29 cellular contexts compared by ENCODE assay signal in the genomic region with DNA sequence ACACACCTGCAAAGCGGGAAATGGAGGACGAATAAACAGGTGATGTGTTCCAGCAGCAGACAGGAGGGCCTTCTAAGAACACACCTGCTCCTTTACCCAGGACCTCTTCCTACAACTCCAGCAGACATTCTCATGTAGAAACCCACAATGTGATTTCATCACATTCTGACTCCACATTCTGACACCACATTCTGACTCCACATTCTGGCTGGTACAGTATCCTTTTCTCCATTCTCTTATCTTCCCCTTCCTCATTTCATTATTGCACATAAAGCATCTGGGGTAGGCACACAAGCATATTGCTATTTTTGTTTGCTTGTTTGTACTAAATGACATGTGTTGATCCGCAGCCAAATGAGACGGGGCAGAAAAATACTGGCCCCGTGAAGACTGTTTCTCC. TPM values are rescaled to one million over a fixed set of nuclear protein-coding genes. Genes with fewer than 3 reads are reported as not detected.
DNase-seq lines count a peak whose midpoint lies in the region; ATAC-seq and TF ChIP-seq lines count a peak whose summit lies in the region.
"Had no signal": no experiment of that assay in that cellular context is flagged by ENCODE, and none has a peak within 500 bp of the region (broad histone marks: within the 10 kb centered on the region; RNA-seq: fewer than 3 reads in every experiment).

No MANE protein-coding gene starts in this region.

- no peak overlapping the region for H3K27ac Mint-ChIP-seq in naive thymus-derived CD4-positive, alpha-beta T cell
- H3K27ac Mint-ChIP-seq: CD4-positive, alpha-beta memory T cell had no signal

- no peak for TF ChIP-seq RAD21 in IMR-90 (IDR thresholded peaks at IDR 0.05; ENCODE audit: low read length)

- no peak overlapping the region for H2BK20ac ChIP-seq in IMR-90 (ENCODE audit: low read depth, low read length)

- CTCF ChIA-PET in IMR-90 (lab: Yijun Ruan, JAX): no interaction called here
- CTCF ChIA-PET in naive thymus-derived CD4-positive, alpha-beta T cell (lab: Charles Lee): no interaction called here

- no peak overlapping the region for H3K23ac ChIP-seq in IMR-90 (ENCODE audit: low read depth, low read length)

- in situ Hi-C loops in IMR-90 (cut with MboI; ENCODE audit: low sequenced_read_pairs): no loop called here

- no peak overlapping the region for H3K27ac ChIP-seq in IMR-90 (ENCODE audit: insufficient read depth, low read length)
- no peak overlapping the region for H3K27ac ChIP-seq in naive thymus-derived CD4-positive, alpha-beta T cell (ENCODE audit: low read depth, low read length)
- H3K27ac ChIP-seq: GM23248, RWPE1, SK-N-MC had no signal

- H3K9me3 Mint-ChIP-seq in naive thymus-derived CD4-positive, alpha-beta T cell: peaks cover 2 to 23% (median 9%) of the 10 kb centered on the region in 11 donors

- dilution Hi-C loops in IMR-90 (cut with HindIII; ENCODE audit: low sequenced_read_pairs, unreplicated experiment): no loop called here

- H4K91ac ChIP-seq in IMR-90 (ENCODE audit: insufficient read depth, low read depth, low read length): no peak overlapping the region

- H2BK120ac ChIP-seq in IMR-90 (ENCODE audit: low read depth, low read length): no peak overlapping the region

- H2BK5ac ChIP-seq in IMR-90 (ENCODE audit: low read depth, low read length, poor library complexity, severe bottlenecking): no peak overlapping the region

- BruUV-seq in IMR-90 (replicated peaks; lab: Mats Ljungman, UMichigan): no TSS peak

- intact Hi-C loops in IMR-90 (cut with micrococcal nuclease): no loop called here
- intact Hi-C loops in naive thymus-derived CD4-positive, alpha-beta T cell (cut with micrococcal nuclease): loop anchor here in 1 of 2 donors (10.0 kb wide), 1 partner anchor 71 kb away; a partner anchor contains a TSS

- H3K4me1 ChIP-seq in IMR-90 (ENCODE audit: control insufficient read depth, insufficient read depth, low read length): no peaks in the 10 kb centered on the region
- no peaks in the 10 kb centered on the region for H3K4me1 ChIP-seq in naive thymus-derived CD4-positive, alpha-beta T cell (ENCODE audit: control insufficient read depth in 2 of 2, insufficient read depth in 2 of 2, low read length in 2 of 2)

- H3K9me1 ChIP-seq in IMR-90 (ENCODE audit: insufficient read depth, low read length): no peaks in the 10 kb centered on the region; the same call in 1 of the 2 replicates

- H3K4me1 Mint-ChIP-seq in naive thymus-derived CD4-positive, alpha-beta T cell: peaks cover 0 to 10% (median 2%) of the 10 kb centered on the region in 7 donors

- H4K20me1 ChIP-seq in IMR-90 (ENCODE audit: insufficient read depth, low read length): no peaks in the 10 kb centered on the region

- no peak for TF ChIP-seq POLR2A in IMR-90 (IDR thresholded peaks at IDR 0.05; ENCODE audit: low read depth, low read length)

- no peaks in the 10 kb centered on the region for H3K36me3 ChIP-seq in IMR-90 (ENCODE audit: control insufficient read depth, insufficient read depth, low read length)
- H3K36me3 ChIP-seq in naive thymus-derived CD4-positive, alpha-beta T cell (ENCODE audit: control insufficient read depth in 2 of 3, insufficient read depth in 3 of 3, low read length in 3 of 3): no peaks in the 10 kb centered on the region

- H3K4ac ChIP-seq in IMR-90 (ENCODE audit: low read depth, low read length): no peak overlapping the region

- no peaks in the 10 kb centered on the region for H3K27me3 ChIP-seq in IMR-90 (ENCODE audit: control insufficient read depth, insufficient read depth, low read length)
- no peaks in the 10 kb centered on the region for H3K27me3 ChIP-seq in naive thymus-derived CD4-positive, alpha-beta T cell (ENCODE audit: control insufficient read depth in 2 of 2, insufficient read depth in 2 of 2, low read length in 2 of 2)

- ATAC-seq in IMR-90 (ENCODE audit: low read depth): no peak
- no peak for ATAC-seq in naive thymus-derived CD4-positive, alpha-beta T cell
- no peak for ATAC-seq in GM19467 (IDR thresholded peaks at IDR 0.05; ENCODE audit: unreplicated experiment)
- ATAC-seq: Panc1 had no signal

- peaks cover 0 to 8% (median 0%) of the 10 kb centered on the region in 5 donors for H3K27me3 Mint-ChIP-seq in naive thymus-derived CD4-positive, alpha-beta T cell

- H2AK5ac ChIP-seq in IMR-90 (ENCODE audit: low read depth, low read length): no peak overlapping the region

- POLR2A ChIA-PET in IMR-90 (lab: Charles Lee; ENCODE audit: unreplicated experiment): no interaction called here
- POLR2A ChIA-PET in naive thymus-derived CD4-positive, alpha-beta T cell (lab: Charles Lee): no interaction called here

- no peaks in the 10 kb centered on the region for H3K9me3 ChIP-seq in IMR-90 (ENCODE audit: control insufficient read depth, insufficient read depth, low read length)
- H3K9me3 ChIP-seq in naive thymus-derived CD4-positive, alpha-beta T cell (ENCODE audit: control insufficient read depth in 2 of 3, low read length in 3 of 3): peaks cover 0 to 6% (median 0%) of the 10 kb centered on the region in 3 experiments

- H3K4me3 Mint-ChIP-seq in naive thymus-derived CD4-positive, alpha-beta T cell: no peak overlapping the region
- H3K4me3 Mint-ChIP-seq: CD4-positive, alpha-beta memory T cell had no signal

- no peak for TF ChIP-seq CTCF in IMR-90 (conservative IDR thresholded peaks at IDR 0.05; ENCODE audit: low read depth, low read length)

- H3K14ac ChIP-seq in IMR-90 (replicated peaks; ENCODE audit: low read depth, low read length): no peak overlapping the region

- peaks cover 0 to 15% (median 7%) of the 10 kb centered on the region in 5 donors for H3K36me3 Mint-ChIP-seq in naive thymus-derived CD4-positive, alpha-beta T cell

- H3K79me1 ChIP-seq in IMR-90 (ENCODE audit: low read depth in 1 of 2, low read length in 2 of 2): no peaks in the 10 kb centered on the region

- H4K8ac ChIP-seq in IMR-90 (ENCODE audit: low read depth in 2 of 2, low read length in 2 of 2): no peak overlapping the region

- peak overlapping the region; percentile 42 for H2AK9ac ChIP-seq in IMR-90 (replicated peaks; ENCODE audit: low read depth, low read length, poor library complexity)

- WGBS in IMR-90 (ENCODE audit: extremely low coverage in 2 of 2, insufficient read length in 1 of 2), 2 experiments: no CpG with 5 or more reads among the region's 5 CpGs

- no peak overlapping the region for H3K4me3 ChIP-seq in IMR-90 (ENCODE audit: insufficient read depth, low read depth, low read length)
- no peak overlapping the region for H3K4me3 ChIP-seq in naive thymus-derived CD4-positive, alpha-beta T cell (ENCODE audit: low read length)
- H3K4me3 ChIP-seq: GM23248, SK-N-MC had no signal

- no peak overlapping the region for H2BK15ac ChIP-seq in IMR-90 (ENCODE audit: low read depth, low read length)

- H3K9ac ChIP-seq in IMR-90 (ENCODE audit: low read depth, low read length): no peak overlapping the region
- H3K9ac ChIP-seq: GM23248 had no signal

- no peak for DNase-seq in IMR-90
- DNase-seq in MV-4-11 (lab: John Stamatoyannopoulos, UW): peak; percentile 61
- DNase-seq in SIG-M5 treated with dmso at 0.1 percent for 504 hours (lab: John Stamatoyannopoulos, UW; ENCODE audit: unreplicated experiment): peak; percentile 82
- peak; percentile 34 for DNase-seq in amniotic epithelial cell (ENCODE audit: low read depth)
- no peak for DNase-seq in NCI-H226
- DNase-seq in naive thymus-derived CD4-positive, alpha-beta T cell: no peak
- DNase-seq in inferior parietal cortex (ENCODE audit: extremely low spot score): no peak
- DNase-seq: C1 segment of cervical spinal cord; CD4-positive, alpha-beta memory T cell; DMS 273 treated with DMSO at 0.1 percent for 48 hours; DMS79; EL; GDM1; GM23248; H7; KBM-7; MM.1S; NCI-H1105 treated with DMSO at 0.1 percent for 48 hours; NCI-H146; NCI-H1930; NCI-H446 treated with DMSO at 0.1 percent for 48 hours; NCI-H526; NCI-H82; NK-92 treated with Interleukin-12 subunit alpha and Interleukin-12 subunit beta, amount 100 ng/mL, for 24 hours; SHP77 had no signal

- no peak overlapping the region for H2AFZ ChIP-seq in IMR-90 (replicated peaks; ENCODE audit: low read length, poor library complexity)
- H2AFZ ChIP-seq: GM23248 had no signal

- H3K56ac ChIP-seq in IMR-90 (ENCODE audit: extremely low read depth, insufficient read depth, low read length): no peak overlapping the region

- no peak overlapping the region for H3K4me2 ChIP-seq in IMR-90 (ENCODE audit: low read depth, low read length)

- no peak overlapping the region for H4K5ac ChIP-seq in IMR-90 (ENCODE audit: low read depth, low read length)

- no peak overlapping the region for H3K18ac ChIP-seq in IMR-90 (ENCODE audit: low read depth, low read length)

TF ChIP-seq in IMR-90, 13 proteins besides CTCF, POLR2A, EP300 and RAD21 (continues in another document):
- no peak for TF ChIP-seq FOS (IDR thresholded peaks at IDR 0.05; ENCODE audit: low read depth, low read length)
- TF ChIP-seq MXI1 (IDR thresholded peaks at IDR 0.05; ENCODE audit: borderline replicate concordance, low read depth, low read length): no peak
- TF ChIP-seq, protein P1, sequence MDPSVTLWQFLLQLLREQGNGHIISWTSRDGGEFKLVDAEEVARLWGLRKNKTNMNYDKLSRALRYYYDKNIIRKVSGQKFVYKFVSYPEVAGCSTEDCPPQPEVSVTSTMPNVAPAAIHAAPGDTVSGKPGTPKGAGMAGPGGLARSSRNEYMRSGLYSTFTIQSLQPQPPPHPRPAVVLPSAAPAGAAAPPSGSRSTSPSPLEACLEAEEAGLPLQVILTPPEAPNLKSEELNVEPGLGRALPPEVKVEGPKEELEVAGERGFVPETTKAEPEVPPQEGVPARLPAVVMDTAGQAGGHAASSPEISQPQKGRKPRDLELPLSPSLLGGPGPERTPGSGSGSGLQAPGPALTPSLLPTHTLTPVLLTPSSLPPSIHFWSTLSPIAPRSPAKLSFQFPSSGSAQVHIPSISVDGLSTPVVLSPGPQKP (IDR thresholded peaks at IDR 0.05; ENCODE audit: borderline replicate concordance, low read depth, low read length): no peak
- TF ChIP-seq RCOR1 (IDR thresholded peaks at IDR 0.05; ENCODE audit: insufficient replicate concordance, low read length): no peak
- TF ChIP-seq, protein P2, sequence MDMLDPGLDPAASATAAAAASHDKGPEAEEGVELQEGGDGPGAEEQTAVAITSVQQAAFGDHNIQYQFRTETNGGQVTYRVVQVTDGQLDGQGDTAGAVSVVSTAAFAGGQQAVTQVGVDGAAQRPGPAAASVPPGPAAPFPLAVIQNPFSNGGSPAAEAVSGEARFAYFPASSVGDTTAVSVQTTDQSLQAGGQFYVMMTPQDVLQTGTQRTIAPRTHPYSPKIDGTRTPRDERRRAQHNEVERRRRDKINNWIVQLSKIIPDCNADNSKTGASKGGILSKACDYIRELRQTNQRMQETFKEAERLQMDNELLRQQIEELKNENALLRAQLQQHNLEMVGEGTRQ (IDR thresholded peaks at IDR 0.05; ENCODE audit: low read depth, low read length): no peak
- no peak for TF ChIP-seq SMC3 (IDR thresholded peaks at IDR 0.05; ENCODE audit: low read depth, low read length)
- TF ChIP-seq RFX5 (IDR thresholded peaks at IDR 0.05; ENCODE audit: low read depth, low read length): no peak

RNA-seq across cellular contexts. Expression of a gene that starts 3.6 kb away (rescaled TPM):
- 77.8 and 89.3 TPM in 2 replicates for total RNA-seq in IMR-90 (2012; rRNA removed)
- polyA plus RNA-seq in IMR-90 (2012; rRNA removed): 3.0 and 3.2 TPM in 2 replicates
- 0.91 and 1.6 TPM in 2 replicates for polyA plus RNA-seq in IMR-90 (2012; cell fraction: cytosol; rRNA removed)
- polyA plus RNA-seq in IMR-90 (2012; cell fraction: nucleus; rRNA removed; ENCODE audit: low replicate concordance): 2.0 and 10.6 TPM in 2 replicates
- 10 to 100 TPM; 17.1 to 26.7 (median 23.3) TPM for total RNA-seq in naive thymus-derived CD4-positive, alpha-beta T cell
- 10 to 100 TPM in 1 of 2 donors, 1 to 10 TPM in 1; 8.3 to 10.5 TPM for polyA plus RNA-seq in naive thymus-derived CD4-positive, alpha-beta T cell

Comparison
In these comparisons a context has a peak if more than half of its experiments do, and no peak if none do; other contexts are left out.
1. DNase-seq: peak in MV-4-11 (single experiment), SIG-M5 treated with dmso at 0.1 percent for 504 hours (single experiment) and amniotic epithelial cell (single experiment); none in IMR-90 (single experiment), NCI-H226 (single experiment), naive thymus-derived CD4-positive, alpha-beta T cell (0 of 9) and inferior parietal cortex (single experiment).